In the genomic region with DNA sequence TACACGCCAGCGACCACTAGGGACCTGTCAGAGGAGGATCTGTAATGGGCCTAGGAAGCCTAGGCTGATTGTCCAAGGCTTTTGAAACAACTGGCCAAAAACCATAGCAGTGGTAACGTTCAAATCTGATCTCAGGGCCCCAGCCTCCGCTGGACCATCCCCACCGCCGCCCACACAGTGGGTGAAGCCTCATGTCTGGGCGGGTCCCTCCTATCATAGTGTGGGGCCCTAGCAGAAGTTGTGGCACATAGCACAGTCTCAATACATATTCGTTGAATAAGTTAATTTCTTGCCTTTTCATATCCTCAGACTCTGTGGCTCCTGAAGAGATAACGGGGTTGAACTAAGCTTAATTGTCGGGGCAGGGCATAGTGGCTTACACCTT, we compare ENCODE assay signal across 8 cellular contexts. TPM values are rescaled to one million over a fixed set of nuclear protein-coding genes. Genes with fewer than 3 reads are reported as not detected.
DNase-seq lines count a peak whose midpoint lies in the region; ATAC-seq, FAIRE-seq and TF ChIP-seq lines count a peak whose summit lies in the region.

No MANE protein-coding gene starts in this region.

- H3K9me3 Mint-ChIP-seq in activated B cell treated with CpG ODN at 0.5 μM for 24 hours: no peaks in the 10 kb centered on the region

- H3K27ac ChIP-seq in 22Rv1 (peak overlapping the region; percentile 76), foreskin keratinocyte (peak overlapping the region; percentile 64), skeletal muscle tissue (ENCODE audit: low read depth, low read length) (peak overlapping the region; percentile 88)

- peak overlapping the region; percentile 97 to 100 (median 98) for H3K4me3 ChIP-seq in skeletal muscle tissue (ENCODE audit: low read length in 3 of 3)

- peaks cover 22% of the 10 kb centered on the region for H3K27me3 Mint-ChIP-seq in activated B cell treated with CpG ODN at 0.5 μM for 24 hours

- POLR2A ChIA-PET in activated B cell treated with CpG ODN at 0.5 μM for 24 hours (lab: Charles Lee): interaction anchor here (0.6 to 1.3 kb wide), 3 partner anchors 20 to 758 kb away, joined by 3 to 5 read pairs (median 4); a partner anchor contains a TSS

- peaks cover 37% of the 10 kb centered on the region for H3K4me1 Mint-ChIP-seq in activated B cell treated with CpG ODN at 0.5 μM for 24 hours

- TF ChIP-seq CTCF in 22Rv1 (IDR thresholded peaks at IDR 0.05): peak; percentile 79
- peak; percentile 42 for TF ChIP-seq CTCF in activated B cell treated with CpG ODN at 0.5 μM for 24 hours (IDR thresholded peaks at IDR 0.05)
- TF ChIP-seq CTCF in foreskin keratinocyte (conservative IDR thresholded peaks at IDR 0.05): peak; percentile 73

- intact Hi-C loops in activated B cell treated with CpG ODN at 0.5 μM for 24 hours (cut with micrococcal nuclease): loop anchor here (1.0 to 10.0 kb wide), 4 partner anchors 11 to 386 kb away; a partner anchor contains a TSS

- H3K4me3 Mint-ChIP-seq in activated B cell treated with CpG ODN at 0.5 μM for 24 hours: peak overlapping the region; percentile 96

- peaks cover 9 to 16% (median 15%) of the 10 kb centered on the region in 3 donors for H3K36me3 ChIP-seq in skeletal muscle tissue (ENCODE audit: control insufficient read depth in 3 of 3, insufficient read depth in 3 of 3, low read length in 3 of 3)

- no peak for TF ChIP-seq POLR2A in H54 (IDR thresholded peaks at IDR 0.05; ENCODE audit: low read depth, low read length)

- no peaks in the 10 kb centered on the region for H3K9me3 ChIP-seq in skeletal muscle tissue (ENCODE audit: control insufficient read depth in 3 of 3, low read length in 3 of 3)

- peaks cover 3% of the 10 kb centered on the region for H3K4me1 ChIP-seq in foreskin keratinocyte
- H3K4me1 ChIP-seq in skeletal muscle tissue (ENCODE audit: control insufficient read depth in 3 of 3, insufficient read depth in 3 of 3, low read length in 3 of 3): peaks cover 21 to 37% (median 28%) of the 10 kb centered on the region in 3 donors

- peak overlapping the region; percentile 96 to 99 (median 97) for H3K9ac ChIP-seq in skeletal muscle tissue (ENCODE audit: low read depth in 1 of 3, low read length in 3 of 3)

- H3K36me3 Mint-ChIP-seq in activated B cell treated with CpG ODN at 0.5 μM for 24 hours (ENCODE audit: low read depth): peaks cover 23% of the 10 kb centered on the region

- H3K27me3 ChIP-seq in foreskin keratinocyte: peaks cover 1% of the 10 kb centered on the region
- H3K27me3 ChIP-seq in skeletal muscle tissue (ENCODE audit: control insufficient read depth in 3 of 3, insufficient read depth in 3 of 3, low read length in 3 of 3): peaks cover 10 to 28% (median 18%) of the 10 kb centered on the region in 3 donors

- H3K27ac Mint-ChIP-seq in activated B cell treated with CpG ODN at 0.5 μM for 24 hours: peak overlapping the region; percentile 83

- FAIRE-seq in HTR-8/SVneo (lab: Jason Lieb, UNC) (no peak), H54 (lab: Jason Lieb, UNC) (no peak)

- peak; percentile 35 for DNase-seq in activated B cell treated with CpG ODN at 0.5 μM for 24 hours
- no peak for DNase-seq in foreskin keratinocyte
- no peak for DNase-seq in A172 (ENCODE audit: low spot score)
- no peak for DNase-seq in HTR-8/SVneo (ENCODE audit: insufficient read length, low spot score)
- no peak for DNase-seq in H54 (ENCODE audit: insufficient read length, low spot score)

- CTCF ChIA-PET in activated B cell treated with CpG ODN at 0.5 μM for 24 hours (lab: Charles Lee): interaction anchor here (1.0 to 1.3 kb wide), 2 partner anchors 24 to 214 kb away, joined by 3 read pairs; a partner anchor contains a TSS

- ATAC-seq in GM21423 (IDR thresholded peaks at IDR 0.05; ENCODE audit: unreplicated experiment) (peak; percentile 4), activated B cell treated with CpG ODN at 0.5 μM for 24 hours (ENCODE audit: low read depth) (peak; percentile 6), foreskin keratinocyte (peak; percentile 2)

RNA-seq across cellular contexts. Expression of a gene that starts 0.8 kb away (rescaled TPM):
- total RNA-seq in activated B cell treated with CpG ODN at 0.5 μM for 24 hours: 49.3 and 63.4 TPM in 2 replicates
- total RNA-seq in foreskin keratinocyte: 23.3 and 24.0 TPM in 2 replicates
- 21.6 and 22.7 TPM in 2 replicates for polyA plus RNA-seq in foreskin keratinocyte
- 14.1 TPM for total RNA-seq in skeletal muscle tissue
- 31.2 and 33.2 TPM in 2 replicates for total RNA-seq in A172 (2014; rRNA removed; shearing (Covaris generic))

RNA-seq across cellular contexts. Expression of a gene that starts 5.6 kb away (rescaled TPM):
- total RNA-seq in activated B cell treated with CpG ODN at 0.5 μM for 24 hours: not detected in 2 replicates
- total RNA-seq in foreskin keratinocyte: 2.6 and 4.2 TPM in 2 replicates
- polyA plus RNA-seq in foreskin keratinocyte: 2.3 and 3.3 TPM in 2 replicates
- 1.0 TPM for total RNA-seq in skeletal muscle tissue
- 1.7 and 2.2 TPM in 2 replicates for total RNA-seq in A172 (2014; rRNA removed; shearing (Covaris generic))

RNA-seq across cellular contexts. Expression of a gene that starts 11.1 kb away (rescaled TPM):
- total RNA-seq in activated B cell treated with CpG ODN at 0.5 μM for 24 hours (29.4 and 31.2 TPM in 2 replicates), foreskin keratinocyte (55.7 and 61.6 TPM in 2 replicates), skeletal muscle tissue (24.0 TPM)
- 71.6 and 74.4 TPM in 2 replicates for polyA plus RNA-seq in foreskin keratinocyte
- 104 and 128 TPM in 2 replicates for total RNA-seq in A172 (2014; rRNA removed; shearing (Covaris generic))

RNA-seq across cellular contexts. Expression of a gene that starts 24.1 kb away (rescaled TPM):
- total RNA-seq in activated B cell treated with CpG ODN at 0.5 μM for 24 hours: 8.3 and 9.3 TPM in 2 replicates
- total RNA-seq in foreskin keratinocyte: 1.5 and 3.0 TPM in 2 replicates
- polyA plus RNA-seq in foreskin keratinocyte: 0.99 and 2.4 TPM in 2 replicates
- total RNA-seq in skeletal muscle tissue: 23.5 TPM
- total RNA-seq in A172 (2014; rRNA removed; shearing (Covaris generic)): 7.3 and 12.5 TPM in 2 replicates
